ENCODE assay signal across 1 cellular context in genomic region chr14:53663709-53664108, GRCh38.
TF ChIP-seq lines count a peak whose summit lies in the region.

No MANE protein-coding gene starts in this region.

TF ChIP-seq in GM23338, 12 proteins besides CTCF, POLR2A, EP300 and RAD21 (continued from another document):
- TF ChIP-seq, protein P1, sequence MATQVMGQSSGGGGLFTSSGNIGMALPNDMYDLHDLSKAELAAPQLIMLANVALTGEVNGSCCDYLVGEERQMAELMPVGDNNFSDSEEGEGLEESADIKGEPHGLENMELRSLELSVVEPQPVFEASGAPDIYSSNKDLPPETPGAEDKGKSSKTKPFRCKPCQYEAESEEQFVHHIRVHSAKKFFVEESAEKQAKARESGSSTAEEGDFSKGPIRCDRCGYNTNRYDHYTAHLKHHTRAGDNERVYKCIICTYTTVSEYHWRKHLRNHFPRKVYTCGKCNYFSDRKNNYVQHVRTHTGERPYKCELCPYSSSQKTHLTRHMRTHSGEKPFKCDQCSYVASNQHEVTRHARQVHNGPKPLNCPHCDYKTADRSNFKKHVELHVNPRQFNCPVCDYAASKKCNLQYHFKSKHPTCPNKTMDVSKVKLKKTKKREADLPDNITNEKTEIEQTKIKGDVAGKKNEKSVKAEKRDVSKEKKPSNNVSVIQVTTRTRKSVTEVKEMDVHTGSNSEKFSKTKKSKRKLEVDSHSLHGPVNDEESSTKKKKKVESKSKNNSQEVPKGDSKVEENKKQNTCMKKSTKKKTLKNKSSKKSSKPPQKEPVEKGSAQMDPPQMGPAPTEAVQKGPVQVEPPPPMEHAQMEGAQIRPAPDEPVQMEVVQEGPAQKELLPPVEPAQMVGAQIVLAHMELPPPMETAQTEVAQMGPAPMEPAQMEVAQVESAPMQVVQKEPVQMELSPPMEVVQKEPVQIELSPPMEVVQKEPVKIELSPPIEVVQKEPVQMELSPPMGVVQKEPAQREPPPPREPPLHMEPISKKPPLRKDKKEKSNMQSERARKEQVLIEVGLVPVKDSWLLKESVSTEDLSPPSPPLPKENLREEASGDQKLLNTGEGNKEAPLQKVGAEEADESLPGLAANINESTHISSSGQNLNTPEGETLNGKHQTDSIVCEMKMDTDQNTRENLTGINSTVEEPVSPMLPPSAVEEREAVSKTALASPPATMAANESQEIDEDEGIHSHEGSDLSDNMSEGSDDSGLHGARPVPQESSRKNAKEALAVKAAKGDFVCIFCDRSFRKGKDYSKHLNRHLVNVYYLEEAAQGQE (IDR thresholded peaks at IDR 0.05; ENCODE audit: unreplicated experiment), result no peak
- TF ChIP-seq EZH2phosphoT487 (IDR thresholded peaks at IDR 0.05; ENCODE audit: unreplicated experiment) (no peak), JUNB (IDR thresholded peaks at IDR 0.05; ENCODE audit: unreplicated experiment) (no peak), EZH2 (IDR thresholded peaks at IDR 0.05; ENCODE audit: low read depth, unreplicated experiment) (no peak), POLR2AphosphoS5 (IDR thresholded peaks at IDR 0.05; ENCODE audit: low read depth) (no peak)
- TF ChIP-seq, protein P2, sequence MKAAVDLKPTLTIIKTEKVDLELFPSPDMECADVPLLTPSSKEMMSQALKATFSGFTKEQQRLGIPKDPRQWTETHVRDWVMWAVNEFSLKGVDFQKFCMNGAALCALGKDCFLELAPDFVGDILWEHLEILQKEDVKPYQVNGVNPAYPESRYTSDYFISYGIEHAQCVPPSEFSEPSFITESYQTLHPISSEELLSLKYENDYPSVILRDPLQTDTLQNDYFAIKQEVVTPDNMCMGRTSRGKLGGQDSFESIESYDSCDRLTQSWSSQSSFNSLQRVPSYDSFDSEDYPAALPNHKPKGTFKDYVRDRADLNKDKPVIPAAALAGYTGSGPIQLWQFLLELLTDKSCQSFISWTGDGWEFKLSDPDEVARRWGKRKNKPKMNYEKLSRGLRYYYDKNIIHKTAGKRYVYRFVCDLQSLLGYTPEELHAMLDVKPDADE (IDR thresholded peaks at IDR 0.05), result no peak
